Comparison of ENCODE assay signal across 10 cellular contexts in the genomic region with DNA sequence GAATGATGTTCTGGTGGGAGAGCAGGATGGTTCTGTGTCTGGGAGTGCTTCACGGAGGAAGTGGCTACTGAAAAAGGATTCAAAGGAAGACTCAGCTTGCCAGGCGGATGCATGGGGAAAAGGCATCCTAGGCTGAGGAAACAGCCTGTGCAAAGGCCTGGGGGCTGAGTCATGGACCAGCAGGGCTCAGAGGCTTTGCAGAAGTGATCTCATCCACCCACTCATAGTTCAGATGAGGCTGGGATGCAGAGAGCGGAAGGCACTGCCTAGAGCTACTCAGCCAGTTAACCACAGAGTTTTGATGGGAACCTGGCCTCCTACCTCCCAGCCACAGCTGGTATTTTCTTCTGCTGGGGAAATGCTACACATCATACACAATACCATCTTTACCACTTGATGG. TPM values are rescaled to one million over a fixed set of nuclear protein-coding genes. Genes with fewer than 3 reads are reported as not detected.
A peak's percentile ranks its signal among the peaks of the same experiment; 100 is the strongest.
DNase-seq lines count a peak whose midpoint lies in the region; ATAC-seq, FAIRE-seq and TF ChIP-seq lines count a peak whose summit lies in the region.
"Had no signal": no experiment of that assay in that cellular context is flagged by ENCODE, and none has a peak within 500 bp of the region (broad histone marks: within the 10 kb centered on the region; RNA-seq: fewer than 3 reads in every experiment).

No MANE protein-coding gene starts in this region.

- H3K27ac ChIP-seq in keratinocyte (ENCODE audit: control insufficient read depth, insufficient read depth, low read length) = peak overlapping the region; percentile 59
- H3K27ac ChIP-seq: psoas muscle had no signal

- H3K27me3 ChIP-seq in keratinocyte (ENCODE audit: control insufficient read depth, extremely low read depth, insufficient read depth, low read length) = peaks cover 1% of the 10 kb centered on the region

- peaks cover 2% of the 10 kb centered on the region for H3K9me1 ChIP-seq in keratinocyte (ENCODE audit: control insufficient read depth, extremely low read depth, insufficient read depth, low read length)

- no peaks in the 10 kb centered on the region for H3K79me2 ChIP-seq in keratinocyte (ENCODE audit: control insufficient read depth, insufficient read depth, low read length)

- no peak overlapping the region for H3K4me3 ChIP-seq in keratinocyte (ENCODE audit: control insufficient read depth in 2 of 3, extremely low read depth in 1 of 3, insufficient read depth in 2 of 3, low read depth in 1 of 3, low read length in 3 of 3)
- H3K4me3 ChIP-seq: psoas muscle had no signal

- H3K27me3 Mint-ChIP-seq in Calu3 (ENCODE audit: unreplicated experiment) = peaks cover 79% of the 10 kb centered on the region

- H3K36me3 Mint-ChIP-seq in Calu3 (ENCODE audit: insufficient read depth, unreplicated experiment) = no peaks in the 10 kb centered on the region

- dilution Hi-C loops in keratinocyte (cut with MboI; ENCODE audit: extremely low pct_ligation_motif_present, low sequenced_read_pairs) = no loop called here

- TF ChIP-seq CTCF in keratinocyte (optimal IDR thresholded peaks at IDR 0.05 in 1 of 3, IDR thresholded peaks at IDR 0.05 in 1 of 3, conservative IDR thresholded peaks at IDR 0.05 in 1 of 3; ENCODE audit: extremely low read depth in 1 of 3, insufficient read depth in 2 of 3, low read length in 3 of 3) (no peak), Calu3 (IDR thresholded peaks at IDR 0.05; ENCODE audit: unreplicated experiment) (no peak)

- H3K4me2 ChIP-seq in keratinocyte (ENCODE audit: control insufficient read depth, extremely low read depth, insufficient read depth, low read depth, low read length) = peak overlapping the region; percentile 15

- H3K36me3 ChIP-seq in keratinocyte (ENCODE audit: control insufficient read depth in 2 of 2, extremely low read depth in 1 of 2, insufficient read depth in 2 of 2, low read length in 2 of 2) = no peaks in the 10 kb centered on the region

- peak; percentile 84 for ATAC-seq in HG03103 (IDR thresholded peaks at IDR 0.05; ENCODE audit: low read depth, unreplicated experiment)

- no peak overlapping the region for H2AFZ ChIP-seq in keratinocyte (ENCODE audit: control insufficient read depth, low read length)

- H3K4me1 ChIP-seq in keratinocyte (ENCODE audit: control insufficient read depth, extremely low read depth, insufficient read depth, low read length) = peaks cover 33% of the 10 kb centered on the region
- H3K4me1 ChIP-seq: psoas muscle had no signal

- H3K4me3 Mint-ChIP-seq in Calu3 (ENCODE audit: low read depth, unreplicated experiment) = no peak overlapping the region

- no TSS peak for BruUV-seq in Calu3 (replicated peaks; lab: Mats Ljungman, UMichigan)

- H4K20me1 ChIP-seq in keratinocyte (ENCODE audit: control insufficient read depth, extremely low read depth, insufficient read depth, low read length) = no peaks in the 10 kb centered on the region

- peaks cover 1% of the 10 kb centered on the region for H3K9me3 ChIP-seq in keratinocyte (ENCODE audit: control insufficient read depth, low read depth, low read length)

- H3K9me3 Mint-ChIP-seq in Calu3 (ENCODE audit: low read depth, unreplicated experiment) = peaks cover 3% of the 10 kb centered on the region

- CTCF ChIA-PET in Calu3 (lab: Charles Lee) = interaction anchor here (1.2 kb wide), 1 partner anchor 10 kb away, joined by 3 read pairs; no protein-coding TSS in a partner anchor

- DNase-seq in NK-92 treated with Interleukin-12 subunit alpha and Interleukin-12 subunit beta, amount 100 ng/mL, for 24 hours (lab: John Stamatoyannopoulos, UW) = peak; percentile 19
- DNase-seq in NK-92 (lab: John Stamatoyannopoulos, UW; ENCODE audit: unreplicated experiment) (no peak), keratinocyte (ENCODE audit: low read depth, low spot score) (peak; percentile 89), Calu3 (no peak), germinal center (ENCODE audit: low spot score) (no peak), NCI-H446 treated with DMSO at 0.1 percent for 48 hours (lab: John Stamatoyannopoulos, UW) (no peak)
- DNase-seq in activated CD8-positive, alpha-beta memory T cell treated with anti-CD3 and anti-CD28 coated beads, Interleukin-2, amount 50 U/mL, for 48 hours = peak; percentile 79

- H3K4me1 Mint-ChIP-seq in Calu3 (ENCODE audit: low read depth, unreplicated experiment) = no peaks in the 10 kb centered on the region

- peak; percentile 100 for FAIRE-seq in keratinocyte (lab: Jason Lieb, UNC)
- FAIRE-seq: A204.1 had no signal

- intact Hi-C loops in Calu3 (cut with micrococcal nuclease; ENCODE audit: unreplicated experiment) = no loop called here

- H3K27ac Mint-ChIP-seq in Calu3 (ENCODE audit: unreplicated experiment) = no peak overlapping the region

- H3K9ac ChIP-seq in keratinocyte (ENCODE audit: control insufficient read depth, extremely low read depth, insufficient read depth, low read length) = peak overlapping the region; percentile 40

RNA-seq across cellular contexts. Expression of a gene that starts 15.8 kb away (rescaled TPM):
- polyA plus RNA-seq in keratinocyte = 0.09 to 0.75 TPM (median 0.12 TPM) in 3 replicates
- 0.30 TPM for polyA plus RNA-seq in keratinocyte (2011; ENCODE audit: low read depth)
- 0.11 and 0.17 TPM in 2 replicates for polyA plus RNA-seq in keratinocyte (2011; cell fraction: cytosol; rRNA removed)
- polyA plus RNA-seq in keratinocyte (2011; cell fraction: nucleus; rRNA removed) = 2.6 and 3.6 TPM in 2 replicates
- 0.16 and 0.66 TPM in 2 replicates for polyA plus RNA-seq in keratinocyte (2012; ENCODE audit: low replicate concordance)
- polyA minus RNA-seq in keratinocyte = 0.43 to 0.53 TPM (median 0.45 TPM) in 3 replicates
- polyA minus RNA-seq in keratinocyte (2011; cell fraction: cytosol; rRNA and poly(A)+ RNA removed) = not detected
- polyA minus RNA-seq in keratinocyte (2011; cell fraction: nucleus; rRNA and poly(A)+ RNA removed) = 1.6 and 1.8 TPM in 2 replicates
- total RNA-seq in Calu3 (2022) = 0.12 and 0.14 TPM in 2 replicates

RNA-seq across cellular contexts. Expression of a gene that starts 53.9 kb away (rescaled TPM):
- 0.02 to 0.09 TPM in 2 of 3 replicates, not detected in the other for polyA plus RNA-seq in keratinocyte
- not detected for polyA plus RNA-seq in keratinocyte (2011; ENCODE audit: low read depth)
- 0.02 TPM in 1 of 2 replicates, not detected in the other for polyA plus RNA-seq in keratinocyte (2011; cell fraction: cytosol; rRNA removed)
- polyA plus RNA-seq in keratinocyte (2011; cell fraction: nucleus; rRNA removed) = not detected in 2 replicates
- not detected in 2 replicates for polyA plus RNA-seq in keratinocyte (2012; ENCODE audit: low replicate concordance)
- 0.10 TPM in 1 of 3 replicates, not detected in the others for polyA minus RNA-seq in keratinocyte
- not detected for polyA minus RNA-seq in keratinocyte (2011; cell fraction: cytosol; rRNA and poly(A)+ RNA removed)
- polyA minus RNA-seq in keratinocyte (2011; cell fraction: nucleus; rRNA and poly(A)+ RNA removed) = not detected in 2 replicates
- total RNA-seq in Calu3 (2022) = not detected in 2 replicates

Comparison
In these comparisons a context has a peak if more than half of its experiments do, and no peak if none do; other contexts are left out.
1. DNase-seq: peak in NK-92 treated with Interleukin-12 subunit alpha and Interleukin-12 subunit beta, amount 100 ng/mL, for 24 hours (single experiment), activated CD8-positive, alpha-beta memory T cell treated with anti-CD3 and anti-CD28 coated beads, Interleukin-2, amount 50 U/mL, for 48 hours (single experiment) and keratinocyte (single experiment); none in NK-92 (single experiment), Calu3 (single experiment), germinal center (single experiment) and NCI-H446 treated with DMSO at 0.1 percent for 48 hours (single experiment).